1 cellular context compared by ENCODE assay signal in genomic region chr17:37430051-37430591, GRCh38.
TF ChIP-seq lines count a peak whose summit lies in the region.

No MANE protein-coding gene starts in this region.

TF ChIP-seq in K562, 482 proteins besides CTCF, POLR2A, EP300 and RAD21 (continued from another document):
- TF ChIP-seq SAFB (IDR thresholded peaks at IDR 0.05; ENCODE audit: borderline replicate concordance, low read depth, low read length) (no peak), SMARCA4 (IDR thresholded peaks at IDR 0.05) (peak; percentile 41), RBFOX2 (IDR thresholded peaks at IDR 0.05; ENCODE audit: low read depth, low read length) (0 out of 2 replicates have a peak, but pooled peaks have one; percentile 1), SP2 (IDR thresholded peaks at IDR 0.05; ENCODE audit: extremely low read depth, low read depth, low read length, poor library complexity, severe bottlenecking) (no peak), ZNF511 (CRISPR knock-in tag; IDR thresholded peaks at IDR 0.05) (no peak), MNT (conservative IDR thresholded peaks at IDR 0.05) (no peak), CXXC5 (CRISPR knock-in tag; IDR thresholded peaks at IDR 0.05) (peak; percentile 38), RCOR1 (IDR thresholded peaks at IDR 0.05; ENCODE audit: borderline replicate concordance in 1 of 2, low read depth in 2 of 2, low read length in 2 of 2) (0 out of 4 replicates have a peak, but pooled peaks of 1 of the 2 experiments have one; percentile 9), ATF4 (CRISPR knock-in tag; IDR thresholded peaks at IDR 0.05) (peak; percentile 78), CEBPB (tag; IDR thresholded peaks at IDR 0.05) (peak; percentile 66), EP400 (IDR thresholded peaks at IDR 0.05) (peak; percentile 40), NCOR1 (IDR thresholded peaks at IDR 0.05) (no peak), GATAD2A (IDR thresholded peaks at IDR 0.05) (peak; percentile 27; the same call in 1 of the 2 replicates), WHSC1 (IDR thresholded peaks at IDR 0.05; ENCODE audit: low read length) (no peak), PCBP1 (IDR thresholded peaks at IDR 0.05; ENCODE audit: low read depth, low read length, poor library complexity, severe bottlenecking) (no peak), ZNF175 (CRISPR knock-in tag; IDR thresholded peaks at IDR 0.05; ENCODE audit: low read depth) (peak; percentile 37; the same call in 1 of the 2 replicates), BACH1 (tag; IDR thresholded peaks at IDR 0.05) (peak; percentile 46; the same call in 1 of the 2 replicates), PPARD (CRISPR knock-in tag; IDR thresholded peaks at IDR 0.05) (no peak), ZNF583 (CRISPR knock-in tag; IDR thresholded peaks at IDR 0.05) (no peak), SMAD4 (CRISPR knock-in tag; conservative IDR thresholded peaks at IDR 0.05) (peak; percentile 41), HINFP (tag; conservative IDR thresholded peaks at IDR 0.05; ENCODE audit: low read depth) (no peak), BMI1 (IDR thresholded peaks at IDR 0.05; ENCODE audit: low read length) (no peak), ZSCAN32 (CRISPR knock-in tag; IDR thresholded peaks at IDR 0.05) (peak; percentile 75), ZNF561 (CRISPR knock-in tag; conservative IDR thresholded peaks at IDR 0.05) (no peak), ZNF212 (CRISPR knock-in tag; IDR thresholded peaks at IDR 0.05) (no peak), ATF3 (IDR thresholded peaks at IDR 0.05) (peak; percentile 97), ATF3 (CRISPR knock-in tag; conservative IDR thresholded peaks at IDR 0.05) (no peak), MEF2D (tag; conservative IDR thresholded peaks at IDR 0.05; ENCODE audit: low read depth) (no peak), ZBTB2 (IDR thresholded peaks at IDR 0.05) (no peak), EGR1 (conservative IDR thresholded peaks at IDR 0.05) (no peak), JUNB (CRISPR knock-in tag; conservative IDR thresholded peaks at IDR 0.05) (no peak), ADNP (tag; IDR thresholded peaks at IDR 0.05) (no peak), ATF7 (IDR thresholded peaks at IDR 0.05) (peak; percentile 93), EZH2 (IDR thresholded peaks at IDR 0.05; ENCODE audit: borderline replicate concordance, low read depth, low read length) (no peak), ZNF780A (CRISPR knock-in tag; IDR thresholded peaks at IDR 0.05) (no peak), ZNF764 (CRISPR knock-in tag; IDR thresholded peaks at IDR 0.05; ENCODE audit: low read depth) (no peak), JUND (IDR thresholded peaks at IDR 0.05; ENCODE audit: borderline replicate concordance, low read depth, low read length) (peak; percentile 50; the same call in 1 of the 2 replicates), JUND (tag; IDR thresholded peaks at IDR 0.05; ENCODE audit: borderline replicate concordance, low read depth, low read length) (peak; percentile 68), NCOA6 (IDR thresholded peaks at IDR 0.05) (no peak), ZNF24 (IDR thresholded peaks at IDR 0.05) (peak; percentile 32; the same call in 1 of the 2 replicates)
- TF ChIP-seq, protein P1, sequence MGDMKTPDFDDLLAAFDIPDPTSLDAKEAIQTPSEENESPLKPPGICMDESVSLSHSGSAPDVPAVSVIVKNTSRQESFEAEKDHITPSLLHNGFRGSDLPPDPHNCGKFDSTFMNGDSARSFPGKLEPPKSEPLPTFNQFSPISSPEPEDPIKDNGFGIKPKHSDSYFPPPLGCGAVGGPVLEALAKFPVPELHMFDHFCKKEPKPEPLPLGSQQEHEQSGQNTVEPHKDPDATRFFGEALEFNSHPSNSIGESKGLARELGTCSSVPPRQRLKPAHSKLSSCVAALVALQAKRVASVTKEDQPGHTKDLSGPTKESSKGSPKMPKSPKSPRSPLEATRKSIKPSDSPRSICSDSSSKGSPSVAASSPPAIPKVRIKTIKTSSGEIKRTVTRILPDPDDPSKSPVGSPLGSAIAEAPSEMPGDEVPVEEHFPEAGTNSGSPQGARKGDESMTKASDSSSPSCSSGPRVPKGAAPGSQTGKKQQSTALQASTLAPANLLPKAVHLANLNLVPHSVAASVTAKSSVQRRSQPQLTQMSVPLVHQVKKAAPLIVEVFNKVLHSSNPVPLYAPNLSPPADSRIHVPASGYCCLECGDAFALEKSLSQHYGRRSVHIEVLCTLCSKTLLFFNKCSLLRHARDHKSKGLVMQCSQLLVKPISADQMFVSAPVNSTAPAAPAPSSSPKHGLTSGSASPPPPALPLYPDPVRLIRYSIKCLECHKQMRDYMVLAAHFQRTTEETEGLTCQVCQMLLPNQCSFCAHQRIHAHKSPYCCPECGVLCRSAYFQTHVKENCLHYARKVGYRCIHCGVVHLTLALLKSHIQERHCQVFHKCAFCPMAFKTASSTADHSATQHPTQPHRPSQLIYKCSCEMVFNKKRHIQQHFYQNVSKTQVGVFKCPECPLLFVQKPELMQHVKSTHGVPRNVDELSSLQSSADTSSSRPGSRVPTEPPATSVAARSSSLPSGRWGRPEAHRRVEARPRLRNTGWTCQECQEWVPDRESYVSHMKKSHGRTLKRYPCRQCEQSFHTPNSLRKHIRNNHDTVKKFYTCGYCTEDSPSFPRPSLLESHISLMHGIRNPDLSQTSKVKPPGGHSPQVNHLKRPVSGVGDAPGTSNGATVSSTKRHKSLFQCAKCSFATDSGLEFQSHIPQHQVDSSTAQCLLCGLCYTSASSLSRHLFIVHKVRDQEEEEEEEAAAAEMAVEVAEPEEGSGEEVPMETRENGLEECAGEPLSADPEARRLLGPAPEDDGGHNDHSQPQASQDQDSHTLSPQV (IDR thresholded peaks at IDR 0.05): peak; percentile 60; the same call in 1 of the 2 replicates
TF ChIP-seq in K562: peak in this region for 24.
